28 cellular contexts compared by ENCODE assay signal in the genomic region with DNA sequence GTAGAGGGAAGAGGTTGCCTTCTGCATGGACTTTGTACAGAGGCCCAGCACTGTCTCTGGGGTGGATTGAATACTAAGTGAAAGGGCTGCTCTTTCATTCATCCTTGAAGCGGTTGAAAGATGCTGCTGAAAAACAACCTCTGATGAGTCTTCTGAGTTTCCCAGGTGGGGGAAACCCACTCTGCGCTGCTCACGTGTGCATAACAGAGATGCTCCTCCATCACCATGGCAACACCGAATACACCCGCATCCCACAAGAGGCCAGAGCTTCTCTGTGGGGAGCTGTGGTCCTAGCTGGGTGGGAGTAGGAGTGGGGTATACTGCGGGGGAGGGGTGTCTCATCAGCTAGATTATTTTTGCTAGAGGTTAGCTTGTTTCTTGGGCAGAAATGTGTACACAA. TPM values are rescaled to one million over a fixed set of nuclear protein-coding genes. Genes with fewer than 3 reads are reported as not detected.
"Had no signal": no experiment of that assay in that cellular context is flagged by ENCODE, and none has a peak within 500 bp of the region (broad histone marks: within the 10 kb centered on the region; RNA-seq: fewer than 3 reads in every experiment).

No MANE protein-coding gene starts in this region.

- H3K4me1 Mint-ChIP-seq: stimulated activated effector memory CD8-positive, alpha-beta T cell treated with anti-CD3 and anti-CD28 coated beads, Interleukin-12 subunit alpha, Interleukin-12 subunit beta, amount 100 ng/mL, for 72 hours had no signal

- H3K79me2 ChIP-seq: hepatocyte had no signal

- ATAC-seq: foreskin keratinocyte; gastroesophageal sphincter; heart left ventricle; left lung; naive thymus-derived CD4-positive, alpha-beta T cell; right cardiac atrium; stimulated activated effector memory CD8-positive, alpha-beta T cell treated with anti-CD3 and anti-CD28 coated beads, Interleukin-12 subunit alpha, Interleukin-12 subunit beta, amount 100 ng/mL, for 72 hours had no signal

- H2AFZ ChIP-seq: hepatocyte had no signal

- DNase-seq: colonic mucosa; dermis blood vessel endothelial cell; effector memory CD4-positive, alpha-beta T cell; foreskin keratinocyte; heart left ventricle; kidney; left lung; mammary epithelial cell; mesendoderm; midbrain; naive thymus-derived CD4-positive, alpha-beta T cell; right cardiac atrium; sigmoid colon; stimulated activated CD4-positive, alpha-beta T cell treated with anti-CD3 and anti-CD28 coated beads, Interleukin-2, amount 100 ng/mL, for 24 hours; stimulated activated CD4-positive, alpha-beta T cell treated with anti-CD3 and anti-CD28 coated beads, Interleukin-4, amount 100 ng/mL, for 24 hours; stimulated activated naive CD4-positive, alpha-beta T cell treated with Interleukin-2 at 50 U/mL for 16 hours; stomach; testis; tibial artery; upper lobe of left lung had no signal

- H3K4me3 Mint-ChIP-seq: naive thymus-derived CD4-positive, alpha-beta T cell; nephron; stimulated activated effector memory CD8-positive, alpha-beta T cell treated with anti-CD3 and anti-CD28 coated beads, Interleukin-12 subunit alpha, Interleukin-12 subunit beta, amount 100 ng/mL, for 72 hours had no signal

- H3K27me3 ChIP-seq: testis, upper lobe of left lung had no signal

- H3K9me3 Mint-ChIP-seq: stimulated activated effector memory CD8-positive, alpha-beta T cell treated with anti-CD3 and anti-CD28 coated beads, Interleukin-12 subunit alpha, Interleukin-12 subunit beta, amount 100 ng/mL, for 72 hours had no signal

- H3K27ac ChIP-seq: colonic mucosa, esophagus muscularis mucosa, foreskin keratinocyte, gastroesophageal sphincter, heart left ventricle, hepatocyte, left lung, prostate gland, sigmoid colon, stomach, testis, tibial artery, upper lobe of left lung had no signal

- FAIRE-seq: endothelial cell of umbilical vein, kidney, urothelium cell line had no signal

- H3K27ac Mint-ChIP-seq: naive thymus-derived CD4-positive, alpha-beta T cell; nephron; stimulated activated effector memory CD8-positive, alpha-beta T cell treated with anti-CD3 and anti-CD28 coated beads, Interleukin-12 subunit alpha, Interleukin-12 subunit beta, amount 100 ng/mL, for 72 hours had no signal

- H3K36me3 ChIP-seq: colonic mucosa, esophagus muscularis mucosa, gastroesophageal sphincter, heart left ventricle, left lung, prostate gland, sigmoid colon, stomach, tibial artery, upper lobe of left lung had no signal

- H3K9me3 ChIP-seq: colonic mucosa, esophagus muscularis mucosa, gastroesophageal sphincter, left lung, prostate gland, sigmoid colon, testis, tibial artery, upper lobe of left lung had no signal

- H3K4me3 ChIP-seq: colonic mucosa, esophagus muscularis mucosa, gastroesophageal sphincter, heart left ventricle, hepatocyte, left lung, prostate gland, sigmoid colon, stomach, testis, tibial artery, upper lobe of left lung had no signal

- H3K4me2 ChIP-seq: hepatocyte had no signal

- H3K36me3 Mint-ChIP-seq: naive thymus-derived CD4-positive, alpha-beta T cell; stimulated activated effector memory CD8-positive, alpha-beta T cell treated with anti-CD3 and anti-CD28 coated beads, Interleukin-12 subunit alpha, Interleukin-12 subunit beta, amount 100 ng/mL, for 72 hours had no signal

- H3K4me1 ChIP-seq: colonic mucosa, esophagus muscularis mucosa, foreskin keratinocyte, gastroesophageal sphincter, heart left ventricle, left lung, prostate gland, sigmoid colon, stomach, testis, tibial artery, upper lobe of left lung had no signal

RNA-seq across cellular contexts. Expression of a gene that starts 6.1 kb away (rescaled TPM):
- polyA plus RNA-seq: naive thymus-derived CD4-positive, alpha-beta T cell had no signal
